Comparison of ENCODE assay signal across 8 cellular contexts in the genomic region with DNA sequence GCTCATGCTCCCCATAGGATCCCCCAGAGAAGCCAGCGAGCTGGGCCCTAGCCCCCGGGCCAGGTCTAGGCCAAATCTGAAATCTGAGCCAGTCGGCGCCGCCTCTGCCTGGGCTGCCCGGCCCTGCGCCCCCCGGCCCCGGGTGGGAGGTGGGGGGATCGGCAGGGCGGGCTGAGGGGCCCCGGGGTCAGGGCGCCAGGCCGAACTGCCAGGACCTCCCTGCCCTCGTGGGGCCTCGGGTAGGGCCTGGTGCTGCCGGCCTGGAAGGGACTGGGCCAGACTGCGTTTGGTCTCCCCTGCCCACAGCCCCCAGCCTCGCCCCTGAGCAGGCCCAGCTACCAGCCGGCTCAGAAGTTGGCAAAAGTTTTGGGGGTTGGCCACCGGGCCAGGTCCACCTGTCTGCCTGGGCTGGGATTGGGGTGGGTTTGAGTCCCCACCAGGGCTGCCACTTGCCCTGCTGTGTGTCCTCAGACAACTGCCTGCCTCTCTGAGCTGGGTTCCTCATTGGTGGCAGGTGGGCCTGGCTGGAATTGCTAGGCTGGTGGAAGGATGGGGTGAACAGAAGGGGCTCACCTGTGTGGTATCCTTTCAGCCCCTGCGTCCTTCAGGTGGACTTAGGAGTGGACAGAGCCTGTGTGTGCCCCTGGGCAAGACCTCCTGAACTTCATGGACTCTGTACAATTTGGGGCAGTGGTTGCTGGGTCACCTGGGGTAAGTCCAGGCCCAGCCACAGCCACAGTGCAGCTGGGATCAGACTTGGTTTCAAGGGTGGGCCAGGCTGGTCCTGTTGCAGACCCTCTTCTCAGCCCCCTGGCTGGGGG. TPM values are rescaled to one million over a fixed set of nuclear protein-coding genes. Genes with fewer than 3 reads are reported as not detected.
A peak's percentile ranks its signal among the peaks of the same experiment; 100 is the strongest.
DNase-seq lines count a peak whose midpoint lies in the region; ATAC-seq and TF ChIP-seq lines count a peak whose summit lies in the region.

No MANE protein-coding gene starts in this region.

- peaks cover 65% of the 10 kb centered on the region for H3K4me1 ChIP-seq in BLaER1

- peak overlapping the region; percentile 78 for H3K9ac ChIP-seq in BLaER1

- no peaks in the 10 kb centered on the region for H3K9me3 ChIP-seq in BLaER1

- peaks cover 50% of the 10 kb centered on the region for H4K20me1 ChIP-seq in BLaER1

- H3K9me3 Mint-ChIP-seq in nephron progenitor cell: no peaks in the 10 kb centered on the region

- peak overlapping the region; percentile 70 for H3K4me3 Mint-ChIP-seq in nephron progenitor cell

- peaks cover 11% of the 10 kb centered on the region for H3K27me3 Mint-ChIP-seq in nephron progenitor cell (ENCODE audit: low read depth, poor library complexity)

- H3K4me2 ChIP-seq in BLaER1: peak overlapping the region; percentile 90

- no peaks in the 10 kb centered on the region for H3K27me3 ChIP-seq in BLaER1

- no peak for TF ChIP-seq CTCF in nephron progenitor cell (IDR thresholded peaks at IDR 0.05)

- H3K36me3 Mint-ChIP-seq in nephron progenitor cell (ENCODE audit: low read depth): peaks cover 30% of the 10 kb centered on the region

- peaks cover 25% of the 10 kb centered on the region for H3K36me3 ChIP-seq in BLaER1

- peak overlapping the region; percentile 73 for H3K4me3 ChIP-seq in BLaER1
- peak overlapping the region; percentile 66 for H3K4me3 ChIP-seq in Jurkat, Clone E6-1 (ENCODE audit: low read length)

- no peak for DNase-seq in Jurkat, Clone E6-1 (ENCODE audit: low read depth, low spot score)
- DNase-seq in epithelial cell of prostate (ENCODE audit: low read depth, low spot score) (no peak), nephron progenitor cell (peak; percentile 63), RPMI8226 (no peak)

- no peak for ATAC-seq in GM18520 (IDR thresholded peaks at IDR 0.05; ENCODE audit: unreplicated experiment)
- no peak for ATAC-seq in GM18873 (IDR thresholded peaks at IDR 0.05; ENCODE audit: low FRiP score, unreplicated experiment)
- ATAC-seq in GM21367 (IDR thresholded peaks at IDR 0.05; ENCODE audit: unreplicated experiment): no peak

- peak overlapping the region; percentile 56; the same call in 1 of the 2 replicates for H3K27ac ChIP-seq in BLaER1
- H3K27ac ChIP-seq in epithelial cell of prostate: peak overlapping the region; percentile 84

- peaks cover 53% of the 10 kb centered on the region for H3K4me1 Mint-ChIP-seq in nephron progenitor cell

- no peak overlapping the region for H3K27ac Mint-ChIP-seq in nephron progenitor cell

RNA-seq across cellular contexts. Expression of a gene that starts 0.8 kb away (rescaled TPM):
- 10.8 TPM for polyA plus RNA-seq in Jurkat, Clone E6-1 (2012; ENCODE audit: insufficient read depth, insufficient read length)

RNA-seq across cellular contexts. Expression of a gene that starts 57.3 kb away (rescaled TPM):
- 21.3 TPM for polyA plus RNA-seq in Jurkat, Clone E6-1 (2012; ENCODE audit: insufficient read depth, insufficient read length)
